In the genomic region with DNA sequence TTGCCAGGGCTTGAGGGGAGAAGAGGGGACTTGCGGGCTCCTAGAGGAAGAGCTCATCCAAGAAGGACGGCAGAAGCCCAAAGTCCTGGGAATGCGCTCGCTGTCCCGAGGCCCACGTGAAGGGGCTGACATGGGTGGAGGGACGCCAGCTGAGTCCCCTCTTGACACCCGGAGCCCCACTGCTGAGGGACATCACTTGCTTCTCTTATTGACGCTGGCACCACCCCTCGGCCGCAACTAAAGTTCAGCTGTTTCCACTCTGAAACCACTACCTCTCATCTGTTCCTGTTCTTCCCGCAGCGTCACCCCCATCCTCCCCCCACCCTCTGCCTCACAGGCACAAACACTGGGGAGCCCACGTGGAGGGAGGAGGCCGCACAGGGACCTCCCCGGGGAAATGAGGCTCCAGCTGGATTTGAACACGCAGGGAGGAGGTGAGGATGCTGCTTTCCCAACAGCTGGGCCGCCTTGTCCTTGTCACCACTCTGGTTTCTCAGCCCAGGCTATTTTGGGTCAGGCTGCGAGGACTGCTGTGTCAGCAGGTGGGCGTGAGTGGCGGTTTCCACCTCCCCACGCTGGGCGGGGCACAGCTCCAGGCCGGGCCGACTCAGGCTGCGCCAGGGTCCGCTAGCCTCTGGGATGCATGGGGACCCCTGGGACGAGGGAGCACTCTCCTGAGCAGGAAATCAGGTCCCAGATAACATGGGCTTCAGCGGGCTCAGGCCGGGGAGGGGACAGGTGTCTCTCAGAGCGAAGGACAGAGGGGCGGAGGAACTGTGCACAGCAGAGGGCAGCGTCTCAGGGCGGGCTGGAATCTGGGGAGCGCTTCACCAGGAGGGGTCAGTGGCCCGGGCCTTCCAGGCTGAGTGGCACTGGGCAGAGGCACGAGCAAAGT, we compare ENCODE assay signal across 9 cellular contexts.
"Had no signal": no experiment of that assay in that cellular context is flagged by ENCODE, and none has a peak within 500 bp of the region (broad histone marks: within the 10 kb centered on the region; RNA-seq: fewer than 3 reads in every experiment).

No MANE protein-coding gene starts in this region.

- DNase-seq: activated CD4-positive, alpha-beta T cell treated with anti-CD3 and anti-CD28 coated beads, Interleukin-2, amount 50 U/mL, for 4 hours; activated gamma-delta T cell; activated T-cell treated with anti-CD3 and anti-CD28 coated beads, Interleukin-2, amount 50 U/mL, for 48 hours; cerebellar nuclear complex; dermis blood vessel endothelial cell; right lobe of liver; T-helper 17 cell had no signal

- ATAC-seq: T-helper 17 cell had no signal

- H3K4me1 ChIP-seq: right lobe of liver had no signal

- H3K27me3 ChIP-seq: right lobe of liver had no signal

- H3K36me3 ChIP-seq: right lobe of liver, thoracic aorta had no signal

- H3K4me3 ChIP-seq: right lobe of liver, thoracic aorta had no signal

- H3K27ac ChIP-seq: right lobe of liver, thoracic aorta had no signal

- FAIRE-seq: kidney had no signal

- H3K9me3 ChIP-seq: right lobe of liver, thoracic aorta had no signal
